In the genomic region with DNA sequence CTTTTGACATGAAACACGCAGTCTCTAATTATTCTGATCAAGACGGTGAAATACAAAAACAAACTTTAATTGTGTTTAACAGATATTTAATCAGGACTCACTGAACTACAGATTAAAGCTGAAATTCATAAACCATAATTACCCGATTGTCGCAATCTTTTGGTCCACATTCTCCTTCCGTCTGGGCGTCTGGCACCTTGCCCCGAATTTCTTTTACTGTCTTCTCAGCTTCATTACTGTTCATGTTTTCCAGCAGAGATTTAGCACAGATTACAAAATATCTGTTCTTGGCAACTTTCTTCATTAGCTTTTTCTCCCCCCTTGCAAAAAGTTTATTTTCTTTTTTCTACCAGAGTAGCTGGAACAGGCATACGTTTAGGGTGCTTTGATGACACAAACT, we compare ENCODE assay signal across 27 cellular contexts.
DNase-seq lines count a peak whose midpoint lies in the region; ATAC-seq, FAIRE-seq and TF ChIP-seq lines count a peak whose summit lies in the region.
"Had no signal": no experiment of that assay in that cellular context is flagged by ENCODE, and none has a peak within 500 bp of the region (broad histone marks: within the 10 kb centered on the region; RNA-seq: fewer than 3 reads in every experiment).

No MANE protein-coding gene starts in this region.

- no peaks in the 10 kb centered on the region for H3K9me3 ChIP-seq in A549

- TF ChIP-seq CTCF in A549 (IDR thresholded peaks at IDR 0.05) (no peak), GM23338 (conservative IDR thresholded peaks at IDR 0.05; ENCODE audit: low read depth in 2 of 2) (no peak), fibroblast of mammary gland (conservative IDR thresholded peaks at IDR 0.05; ENCODE audit: control insufficient read depth, insufficient read depth, low read depth, low read length) (no peak)

- no peak for TF ChIP-seq POLR2A in A549 (IDR thresholded peaks at IDR 0.05; ENCODE audit: low read length)

- ATAC-seq in A549 (no peak), GM23338 (no peak), sciatic nerve (peak; percentile 48), HG02623 (IDR thresholded peaks at IDR 0.05; ENCODE audit: unreplicated experiment) (no peak)
- ATAC-seq in effector memory CD8-positive, alpha-beta T cell (replicated peaks): no peak
- no peak for ATAC-seq in activated naive CD4-positive, alpha-beta T cell treated with anti-CD3 and anti-CD28 coated beads, Interleukin-2, amount 50 U/mL, for 72 hours
- ATAC-seq: Panc1 had no signal

- H3K9me3 Mint-ChIP-seq in GM23338: no peaks in the 10 kb centered on the region
- H3K9me3 Mint-ChIP-seq in effector memory CD8-positive, alpha-beta T cell: no peaks in the 10 kb centered on the region
- H3K9me3 Mint-ChIP-seq in activated naive CD4-positive, alpha-beta T cell treated with anti-CD3 and anti-CD28 coated beads, Interleukin-2, amount 50 U/mL, for 72 hours: peaks cover 6 to 13% of the 10 kb centered on the region in 2 donors
- H3K9me3 Mint-ChIP-seq: activated T-helper 1 cell treated with anti-CD3 and anti-CD28 coated beads, Interleukin-12 subunit alpha, Interleukin-12 subunit beta, Interleukin-2, Interleukin-4 antibody, amounts not matched to agents 30 ng/mL and 10 ng/mL and 1 ng/mL, durations not matched to agents 14 hours and 24 hours and 36 hours; endodermal cell; H9 had no signal

- no peaks in the 10 kb centered on the region for H3K27me3 Mint-ChIP-seq in GM23338 (ENCODE audit: insufficient read depth, low read depth, poor library complexity)
- no peaks in the 10 kb centered on the region for H3K27me3 Mint-ChIP-seq in effector memory CD8-positive, alpha-beta T cell
- H3K27me3 Mint-ChIP-seq: activated CD4-positive, alpha-beta T cell treated with anti-CD3 and anti-CD28 coated beads, Interleukin-2, amount 10 ng/mL, durations not matched to agents 24 days and 14 days; activated naive CD8-positive, alpha-beta T cell; brain; IgD-negative memory B cell had no signal

- H3K4me1 Mint-ChIP-seq in GM23338: peaks cover 36% of the 10 kb centered on the region
- H3K4me1 Mint-ChIP-seq in effector memory CD8-positive, alpha-beta T cell (ENCODE audit: low read depth in 2 of 2): peaks cover 10 to 14% of the 10 kb centered on the region in 2 donors

- no peaks in the 10 kb centered on the region; the same call in 1 of the 2 replicates for H3K9me2 ChIP-seq in GM23338 (ENCODE audit: insufficient read depth)

- H3K4me2 ChIP-seq in A549: no peak overlapping the region
- H3K4me2 ChIP-seq in GM23338: 0 out of 2 replicates have a peak overlapping the region, but pooled peaks have one; percentile 48

- DNase-seq in A549 (ENCODE audit: low read depth in 1 of 2, low spot score in 1 of 2) (no peak), GM23338 (ENCODE audit: low spot score) (no peak), fibroblast of mammary gland (ENCODE audit: low read depth) (peak; percentile 35), sciatic nerve (ENCODE audit: low spot score) (peak; percentile 63), NCI-H510A treated with DMSO at 0.1 percent for 48 hours (lab: John Stamatoyannopoulos, UW) (no peak)
- DNase-seq in effector memory CD8-positive, alpha-beta T cell: no peak
- DNase-seq in activated naive CD4-positive, alpha-beta T cell treated with anti-CD3 and anti-CD28 coated beads, Interleukin-2, amount 50 U/mL, for 72 hours (ENCODE audit: low spot score in 2 of 2): no peak
- DNase-seq: activated CD4-positive, alpha-beta T cell treated with anti-CD3 and anti-CD28 coated beads, Interleukin-2, amount 10 ng/mL, durations not matched to agents 24 days and 14 days; endodermal cell; H9; NCI-H1417 treated with DMSO at 0.1 percent for 48 hours; nephron progenitor cell; NK-92 treated with Interleukin-12 subunit alpha and Interleukin-12 subunit beta, amount 100 ng/mL, for 24 hours; posterior cingulate gyrus; small intestine; stimulated activated CD4-positive, alpha-beta T cell treated with anti-CD3 and anti-CD28 coated beads, Interleukin-2, amount 100 ng/mL, for 48 hours; stimulated activated naive CD4-positive, alpha-beta T cell had no signal

- no peaks in the 10 kb centered on the region for H3K79me2 ChIP-seq in GM23338 (replicated peaks; ENCODE audit: insufficient read depth)

- H3K36me3 Mint-ChIP-seq in GM23338 (ENCODE audit: low read depth): no peaks in the 10 kb centered on the region
- no peaks in the 10 kb centered on the region for H3K36me3 Mint-ChIP-seq in effector memory CD8-positive, alpha-beta T cell (ENCODE audit: insufficient read depth)
- H3K36me3 Mint-ChIP-seq in activated naive CD4-positive, alpha-beta T cell treated with anti-CD3 and anti-CD28 coated beads, Interleukin-2, amount 50 U/mL, for 72 hours: peaks cover 0 to 26% of the 10 kb centered on the region in 2 donors

- FAIRE-seq in A549 (lab: Jason Lieb, UNC): peak; percentile 59
- FAIRE-seq: A204.1, small intestine had no signal

- H3K4me1 ChIP-seq in A549 (no peaks in the 10 kb centered on the region), GM23338 (ENCODE audit: insufficient read depth) (peaks cover 34% of the 10 kb centered on the region)

- H3K27ac ChIP-seq in A549 (no peak overlapping the region), GM23338 (ENCODE audit: low read depth) (no peak overlapping the region)
- H3K27ac ChIP-seq: coronary artery, tibial nerve, VCaP had no signal

- H3F3A ChIP-seq in GM23338 (replicated peaks; ENCODE audit: low read depth): no peaks in the 10 kb centered on the region

- H4K20me1 ChIP-seq in GM23338 (replicated peaks; ENCODE audit: insufficient read depth): no peaks in the 10 kb centered on the region

- H3K27ac Mint-ChIP-seq in GM23338: no peak overlapping the region
- H3K27ac Mint-ChIP-seq in effector memory CD8-positive, alpha-beta T cell: no peak overlapping the region
- H3K27ac Mint-ChIP-seq in activated naive CD4-positive, alpha-beta T cell treated with anti-CD3 and anti-CD28 coated beads, Interleukin-2, amount 50 U/mL, for 72 hours: no peak overlapping the region
- H3K27ac Mint-ChIP-seq: activated CD4-positive, alpha-beta T cell treated with anti-CD3 and anti-CD28 coated beads, Interleukin-2, amount 10 ng/mL, durations not matched to agents 24 days and 14 days; activated naive CD8-positive, alpha-beta T cell; activated T-helper 1 cell treated with anti-CD3 and anti-CD28 coated beads, Interleukin-12 subunit alpha, Interleukin-12 subunit beta, Interleukin-2, Interleukin-4 antibody, amounts not matched to agents 30 ng/mL and 10 ng/mL and 1 ng/mL, durations not matched to agents 14 hours and 24 hours and 36 hours; endodermal cell; nephron progenitor cell had no signal

- H2AFZ ChIP-seq in GM23338: no peak overlapping the region

- no peak overlapping the region for H3K4me3 ChIP-seq in A549
- no peak overlapping the region for H3K4me3 ChIP-seq in GM23338
- no peak overlapping the region for H3K4me3 ChIP-seq in fibroblast of mammary gland (ENCODE audit: control insufficient read depth, low read depth, low read length)
- H3K4me3 ChIP-seq: coronary artery, tibial nerve had no signal

- no peak overlapping the region for H3K4me3 Mint-ChIP-seq in GM23338
- no peak overlapping the region for H3K4me3 Mint-ChIP-seq in effector memory CD8-positive, alpha-beta T cell
- H3K4me3 Mint-ChIP-seq: activated CD4-positive, alpha-beta T cell treated with anti-CD3 and anti-CD28 coated beads, Interleukin-2, amount 10 ng/mL, durations not matched to agents 24 days and 14 days; activated naive CD8-positive, alpha-beta T cell; activated T-helper 1 cell treated with anti-CD3 and anti-CD28 coated beads, Interleukin-12 subunit alpha, Interleukin-12 subunit beta, Interleukin-2, Interleukin-4 antibody, amounts not matched to agents 30 ng/mL and 10 ng/mL and 1 ng/mL, durations not matched to agents 14 hours and 24 hours and 36 hours; brain; endodermal cell; nephron progenitor cell had no signal

- TF ChIP-seq RAD21 in A549 (conservative IDR thresholded peaks at IDR 0.05 in 1 of 2, IDR thresholded peaks at IDR 0.05 in 1 of 2): no peak

- TF ChIP-seq EP300 in A549 (IDR thresholded peaks at IDR 0.05): no peak

- CTCF ChIA-PET in A549 (lab: Yijun Ruan, JAX): no interaction called here

- intact Hi-C loops in sciatic nerve (cut with DNase I): no loop called here

- POLR2A ChIA-PET in A549 (lab: Yijun Ruan, JAX): no interaction called here

- WGBS in A549 (ENCODE audit: missing lambda C conversion rate): 95% methylated on average over 8 of the region's 8 CpGs

- no peaks in the 10 kb centered on the region for H3K36me3 ChIP-seq in GM23338 (ENCODE audit: insufficient read depth)

- no peaks in the 10 kb centered on the region for H3K27me3 ChIP-seq in GM23338 (ENCODE audit: insufficient read depth)
- H3K27me3 ChIP-seq: tibial nerve had no signal

TF ChIP-seq in A549, 52 proteins besides CTCF, POLR2A, EP300 and RAD21:
- no peak for TF ChIP-seq EHMT2 (IDR thresholded peaks at IDR 0.05; ENCODE audit: low read depth)

TF ChIP-seq in GM23338, 12 proteins besides CTCF, POLR2A, EP300 and RAD21 (continues in another document):
- no peak for TF ChIP-seq EZH2phosphoT487 (IDR thresholded peaks at IDR 0.05; ENCODE audit: unreplicated experiment)

Comparison
In these comparisons a context has a peak if more than half of its experiments do, and no peak if none do; other contexts are left out.
1. DNase-seq: peak in fibroblast of mammary gland (single experiment) and sciatic nerve (single experiment); none in A549 (0 of 2), GM23338 (single experiment), effector memory CD8-positive, alpha-beta T cell (0 of 3), activated naive CD4-positive, alpha-beta T cell treated with anti-CD3 and anti-CD28 coated beads, Interleukin-2, amount 50 U/mL, for 72 hours (0 of 2) and NCI-H510A treated with DMSO at 0.1 percent for 48 hours (single experiment).